Comparison of ENCODE assay signal across 15 cellular contexts in the genomic region with DNA sequence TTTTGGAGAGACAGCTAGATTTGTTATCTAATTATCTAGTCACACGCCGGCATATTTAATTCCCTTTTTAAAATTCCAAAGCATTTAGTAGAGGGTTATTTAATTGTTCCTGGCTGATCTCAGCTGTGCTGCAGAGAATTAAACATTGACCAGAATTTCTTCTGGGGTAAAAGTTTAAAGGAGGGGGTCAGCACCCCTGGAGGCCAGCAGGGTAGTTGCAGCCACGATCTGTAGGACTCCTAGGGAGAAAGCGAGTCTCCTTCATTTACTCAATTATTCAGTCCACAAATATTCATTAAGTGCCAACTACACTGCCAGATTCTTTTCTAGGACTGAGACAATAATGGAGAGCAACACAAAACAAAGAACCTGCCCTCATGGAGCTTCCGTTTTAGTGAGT.
A peak's percentile ranks its signal among the peaks of the same experiment; 100 is the strongest.
DNase-seq lines count a peak whose midpoint lies in the region; ATAC-seq and TF ChIP-seq lines count a peak whose summit lies in the region.
"Had no signal": no experiment of that assay in that cellular context is flagged by ENCODE, and none has a peak within 500 bp of the region (broad histone marks: within the 10 kb centered on the region; RNA-seq: fewer than 3 reads in every experiment).

No MANE protein-coding gene starts in this region.

- no peak overlapping the region for H2AFZ ChIP-seq in PC-3 (ENCODE audit: low read length)

- no peaks in the 10 kb centered on the region for H3K79me2 ChIP-seq in PC-3 (ENCODE audit: low read length)

- H3K4me2 ChIP-seq in PC-3 (ENCODE audit: low read length), result no peak overlapping the region

- no TSS peak for BruUV-seq in PC-3 (replicated peaks; lab: Mats Ljungman, UMichigan)

- no peaks in the 10 kb centered on the region for H3K36me3 ChIP-seq in PC-3 (ENCODE audit: low read depth, low read length)

- H3K4me3 ChIP-seq in AG04450 (ENCODE audit: low read depth, low read length) (no peak overlapping the region), PC-3 (ENCODE audit: low read length) (no peak overlapping the region)

- no peak overlapping the region for H3K27ac ChIP-seq in AG04450 (ENCODE audit: low read depth, low read length)
- H3K27ac ChIP-seq in PC-3 (ENCODE audit: low read length), result no peak overlapping the region
- no peak overlapping the region for H3K27ac ChIP-seq in foreskin keratinocyte

- no peaks in the 10 kb centered on the region for H4K20me1 ChIP-seq in PC-3 (ENCODE audit: low read length)

- H3K9me2 ChIP-seq in PC-3 (replicated peaks; ENCODE audit: low read length), result no peaks in the 10 kb centered on the region

- H3K4me1 ChIP-seq in PC-3 (ENCODE audit: insufficient read depth, low read length), result no peaks in the 10 kb centered on the region
- H3K4me1 ChIP-seq in foreskin keratinocyte, result no peaks in the 10 kb centered on the region

- DNase-seq in AG04450 (ENCODE audit: low read depth, low spot score), result no peak
- DNase-seq in GM20000 (ENCODE audit: low spot score), result peak; percentile 9
- no peak for DNase-seq in PC-3
- DNase-seq in foreskin keratinocyte, result no peak
- DNase-seq in HPDE6-E6E7 (ENCODE audit: extremely low spot score), result no peak
- no peak for DNase-seq in left colon
- no peak for DNase-seq in NCI-H69 (lab: John Stamatoyannopoulos, UW)
- DNase-seq: activated CD8-positive, alpha-beta T cell treated with anti-CD3 and anti-CD28 coated beads for 36 hours; activated effector memory CD4-positive, alpha-beta T cell treated with anti-CD3 and anti-CD28 coated beads, Interleukin-2, amount 50 U/mL, for 16 hours; effector memory CD8-positive, alpha-beta T cell; head of caudate nucleus; NCI-H146; NCI-H524 treated with DMSO at 0.1 percent for 48 hours; posterior cingulate gyrus had no signal

- no peaks in the 10 kb centered on the region for H3K27me3 ChIP-seq in AG04450 (ENCODE audit: control insufficient read depth, insufficient read depth, low read length)
- H3K27me3 ChIP-seq in PC-3 (ENCODE audit: low read length), result no peaks in the 10 kb centered on the region
- no peaks in the 10 kb centered on the region for H3K27me3 ChIP-seq in foreskin keratinocyte

- no peak for ATAC-seq in PC-3
- peak; percentile 32 for ATAC-seq in foreskin keratinocyte
- no peak for ATAC-seq in HG03095 (IDR thresholded peaks at IDR 0.05; ENCODE audit: unreplicated experiment)
- no peak for ATAC-seq in left colon
- ATAC-seq: activated CD8-positive, alpha-beta T cell treated with anti-CD3 and anti-CD28 coated beads for 36 hours; effector memory CD8-positive, alpha-beta T cell had no signal

- CTCF ChIA-PET in AG04450 (lab: Charles Lee), result interaction anchor here (0.9 to 2.4 kb wide), 3 partner anchors 24 to 91 kb away, joined by 3 to 5 read pairs (median 3); no protein-coding TSS in a partner anchor
- CTCF ChIA-PET in PC-3 (lab: Charles Lee), result no interaction called here

- POLR2A ChIA-PET in AG04450 (lab: Yijun Ruan, JAX), result no interaction called here
- POLR2A ChIA-PET in PC-3 (lab: Charles Lee; ENCODE audit: unreplicated experiment), result no interaction called here

- no peaks in the 10 kb centered on the region for H3F3A ChIP-seq in PC-3 (ENCODE audit: low read length, unreplicated experiment)

- H3K9me3 ChIP-seq in AG04450 (ENCODE audit: control insufficient read depth, insufficient read depth, low read length), result peaks cover under 1% of the 10 kb centered on the region; the same call in 1 of the 2 replicates
- no peaks in the 10 kb centered on the region for H3K9me3 ChIP-seq in PC-3 (ENCODE audit: low read length)

- intact Hi-C loops in PC-3 (cut with micrococcal nuclease) (no loop called here), left colon (cut with DNase I, micrococcal nuclease) (no loop called here)

- no peak overlapping the region for H3K9ac ChIP-seq in PC-3 (ENCODE audit: low read length)

- TF ChIP-seq CTCF in AG04450 (IDR thresholded peaks at IDR 0.05; ENCODE audit: low read depth, low read length) (peak; percentile 22; the same call in 1 of the 2 replicates), GM20000 (IDR thresholded peaks at IDR 0.05; ENCODE audit: extremely low read depth, missing control alignments) (no peak), PC-3 (conservative IDR thresholded peaks at IDR 0.05; ENCODE audit: low read depth, low read length) (peak; percentile 39; the same call in 1 of the 2 replicates), foreskin keratinocyte (conservative IDR thresholded peaks at IDR 0.05) (peak; percentile 10)
